ENCODE assay signal across 21 cellular contexts in the genomic region with DNA sequence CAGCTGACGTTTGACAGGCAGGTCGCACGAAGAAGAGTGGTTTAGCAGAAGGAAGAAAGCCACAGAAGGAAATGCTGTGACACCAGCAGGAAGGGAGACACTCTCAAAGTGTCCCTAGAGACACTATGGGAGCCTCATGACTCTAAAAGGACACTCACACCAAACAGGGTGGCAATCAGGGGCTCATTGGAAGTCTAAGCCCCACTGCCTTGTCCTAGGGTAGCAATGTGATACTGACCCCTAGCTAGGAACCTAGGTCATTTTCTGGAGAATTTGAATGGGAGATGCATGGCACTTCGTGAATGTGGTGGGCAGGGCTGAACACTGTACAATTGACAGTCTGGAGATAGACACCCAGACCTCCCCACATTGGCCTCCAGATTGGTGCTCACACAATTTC.
DNase-seq lines count a peak whose midpoint lies in the region; ATAC-seq and TF ChIP-seq lines count a peak whose summit lies in the region.
"Had no signal": no experiment of that assay in that cellular context is flagged by ENCODE, and none has a peak within 500 bp of the region (broad histone marks: within the 10 kb centered on the region; RNA-seq: fewer than 3 reads in every experiment).

No MANE protein-coding gene starts in this region.

- H3K36me3 Mint-ChIP-seq in activated naive CD4-positive, alpha-beta T cell treated with anti-CD3 and anti-CD28 coated beads, Interleukin-2, amount 10 ng/mL, durations not matched to agents 7 days and 5 days = no peaks in the 10 kb centered on the region

- TF ChIP-seq RAD21 in neural cell (conservative IDR thresholded peaks at IDR 0.05) = no peak

- TF ChIP-seq POLR2A in heart left ventricle (IDR thresholded peaks at IDR 0.05) = no peak

- no peak overlapping the region for H3K4me3 Mint-ChIP-seq in activated naive CD4-positive, alpha-beta T cell treated with anti-CD3 and anti-CD28 coated beads, Interleukin-2, amount 10 ng/mL, durations not matched to agents 7 days and 5 days
- H3K4me3 Mint-ChIP-seq: CD4-positive, alpha-beta T cell; T-helper 17 cell had no signal

- no peak overlapping the region for H3K4me2 ChIP-seq in neural cell (ENCODE audit: low read length)

- H3F3A ChIP-seq in neural cell (ENCODE audit: insufficient read depth, low read length, poor library complexity, severe bottlenecking) = no peaks in the 10 kb centered on the region

- whole genome bisulfite sequencing in heart left ventricle, 4 donors = 41 to 58% (median 49%) methylated on average over 4 of the region's 4 CpGs

- H4K20me1 ChIP-seq in neural cell (ENCODE audit: insufficient read depth) = no peaks in the 10 kb centered on the region

- H3K27me3 ChIP-seq in neural cell (ENCODE audit: insufficient read depth, low read depth, low read length) (no peaks in the 10 kb centered on the region), heart left ventricle (peaks cover 0 to 1% (median 0%) of the 10 kb centered on the region in 9 donors)

- ATAC-seq in GM18511 (IDR thresholded peaks at IDR 0.05; ENCODE audit: unreplicated experiment) (peak; percentile 56), heart left ventricle (no peak)
- ATAC-seq: PC-3, T-helper 17 cell had no signal

- no peaks in the 10 kb centered on the region for H3K4me1 ChIP-seq in heart left ventricle

- peak; percentile 58 for TF ChIP-seq EP300 in neural cell (conservative IDR thresholded peaks at IDR 0.05; ENCODE audit: poor library complexity, severe bottlenecking)

- no peaks in the 10 kb centered on the region for H3K9me3 ChIP-seq in neural cell (ENCODE audit: low read length)
- peaks cover 0 to 18% (median 0%) of the 10 kb centered on the region in 12 donors for H3K9me3 ChIP-seq in heart left ventricle

- peak overlapping the region; percentile 27 for H3K9ac ChIP-seq in neural cell (ENCODE audit: low read length)

- TF ChIP-seq CTCF in neural cell (IDR thresholded peaks at IDR 0.05; ENCODE audit: poor library complexity, severe bottlenecking) = peak; percentile 22
- TF ChIP-seq CTCF in heart left ventricle (IDR thresholded peaks at IDR 0.05) = no peak

- no peaks in the 10 kb centered on the region for H3K9me3 Mint-ChIP-seq in activated naive CD4-positive, alpha-beta T cell treated with anti-CD3 and anti-CD28 coated beads, Interleukin-2, amount 10 ng/mL, durations not matched to agents 7 days and 5 days
- H3K9me3 Mint-ChIP-seq: CD4-positive, alpha-beta T cell had no signal

- H3K27me3 Mint-ChIP-seq in activated naive CD4-positive, alpha-beta T cell treated with anti-CD3 and anti-CD28 coated beads, Interleukin-2, amount 10 ng/mL, durations not matched to agents 7 days and 5 days = no peaks in the 10 kb centered on the region
- H3K27me3 Mint-ChIP-seq: T-helper 17 cell had no signal

- H2AFZ ChIP-seq in neural cell (ENCODE audit: low read depth, low read length) = no peak overlapping the region

- H3K9me2 ChIP-seq in neural cell (ENCODE audit: insufficient read depth, low read length) = no peaks in the 10 kb centered on the region

- no peak overlapping the region for H3K27ac Mint-ChIP-seq in activated naive CD4-positive, alpha-beta T cell treated with anti-CD3 and anti-CD28 coated beads, Interleukin-2, amount 10 ng/mL, durations not matched to agents 7 days and 5 days
- H3K27ac Mint-ChIP-seq: CD4-positive, alpha-beta T cell; T-helper 17 cell had no signal

- DNase-seq in NCI-H2107 treated with DMSO at 0.1 percent for 48 hours (lab: John Stamatoyannopoulos, UW; ENCODE audit: unreplicated experiment) (peak; percentile 9), NCI-H2107 (lab: John Stamatoyannopoulos, UW) (no peak), NCI-H82 treated with DMSO at 0.1 percent for 48 hours (lab: John Stamatoyannopoulos, UW; ENCODE audit: unreplicated experiment) (peak; percentile 70), NCI-H1694 treated with DMSO at 0.1 percent for 48 hours (lab: John Stamatoyannopoulos, UW) (no peak), heart left ventricle (no peak)
- DNase-seq in activated naive CD4-positive, alpha-beta T cell treated with anti-CD3 and anti-CD28 coated beads, Interleukin-2, amount 10 ng/mL, durations not matched to agents 7 days and 5 days = no peak
- DNase-seq: CD4-positive, alpha-beta T cell; DMS53; GOT3; HCEC 1CT; NCI-H1092 treated with DMSO at 0.1 percent for 48 hours; NCI-H1436; NCI-H187 treated with DMSO at 0.1 percent for 48 hours; NCI-H446 treated with DMSO at 0.1 percent for 48 hours; PC-3; SW 1271; T-helper 17 cell had no signal

- intact Hi-C loops in heart left ventricle (cut with DNase I) = no loop called here

- no peaks in the 10 kb centered on the region for H3K36me3 ChIP-seq in neural cell (ENCODE audit: insufficient read depth, low read length)
- no peaks in the 10 kb centered on the region for H3K36me3 ChIP-seq in heart left ventricle

- H3K4me1 Mint-ChIP-seq in activated naive CD4-positive, alpha-beta T cell treated with anti-CD3 and anti-CD28 coated beads, Interleukin-2, amount 10 ng/mL, durations not matched to agents 7 days and 5 days = no peaks in the 10 kb centered on the region
- H3K4me1 Mint-ChIP-seq: T-helper 17 cell had no signal

- no peak overlapping the region for H3K4me3 ChIP-seq in neural cell (ENCODE audit: low read length)
- H3K4me3 ChIP-seq in heart left ventricle = no peak overlapping the region

- CTCF ChIA-PET in activated naive CD4-positive, alpha-beta T cell treated with anti-CD3 and anti-CD28 coated beads, Interleukin-2, amount 10 ng/mL, durations not matched to agents 7 days and 5 days (lab: Charles Lee) = no interaction called here

- H3K79me2 ChIP-seq in neural cell (replicated peaks; ENCODE audit: insufficient read depth, low read length) = no peaks in the 10 kb centered on the region

- peak overlapping the region; percentile 82 for H3K27ac ChIP-seq in neural cell (ENCODE audit: low read length)
- H3K27ac ChIP-seq in heart left ventricle = no peak overlapping the region
- H3K27ac ChIP-seq: 22Rv1, HL-60 had no signal

TF ChIP-seq in neural cell, 6 proteins besides CTCF, POLR2A, EP300 and RAD21:
- TF ChIP-seq TAF1 (IDR thresholded peaks at IDR 0.05; ENCODE audit: low read depth) (no peak), EZH2 (IDR thresholded peaks at IDR 0.05; ENCODE audit: borderline replicate concordance, insufficient read depth, low read length, poor library complexity, severe bottlenecking) (no peak), MXI1 (conservative IDR thresholded peaks at IDR 0.05; ENCODE audit: poor library complexity, severe bottlenecking) (no peak), SMC3 (conservative IDR thresholded peaks at IDR 0.05; ENCODE audit: poor library complexity) (no peak), POLR2AphosphoS5 (IDR thresholded peaks at IDR 0.05) (peak; percentile 36)
- TF ChIP-seq, protein P1, sequence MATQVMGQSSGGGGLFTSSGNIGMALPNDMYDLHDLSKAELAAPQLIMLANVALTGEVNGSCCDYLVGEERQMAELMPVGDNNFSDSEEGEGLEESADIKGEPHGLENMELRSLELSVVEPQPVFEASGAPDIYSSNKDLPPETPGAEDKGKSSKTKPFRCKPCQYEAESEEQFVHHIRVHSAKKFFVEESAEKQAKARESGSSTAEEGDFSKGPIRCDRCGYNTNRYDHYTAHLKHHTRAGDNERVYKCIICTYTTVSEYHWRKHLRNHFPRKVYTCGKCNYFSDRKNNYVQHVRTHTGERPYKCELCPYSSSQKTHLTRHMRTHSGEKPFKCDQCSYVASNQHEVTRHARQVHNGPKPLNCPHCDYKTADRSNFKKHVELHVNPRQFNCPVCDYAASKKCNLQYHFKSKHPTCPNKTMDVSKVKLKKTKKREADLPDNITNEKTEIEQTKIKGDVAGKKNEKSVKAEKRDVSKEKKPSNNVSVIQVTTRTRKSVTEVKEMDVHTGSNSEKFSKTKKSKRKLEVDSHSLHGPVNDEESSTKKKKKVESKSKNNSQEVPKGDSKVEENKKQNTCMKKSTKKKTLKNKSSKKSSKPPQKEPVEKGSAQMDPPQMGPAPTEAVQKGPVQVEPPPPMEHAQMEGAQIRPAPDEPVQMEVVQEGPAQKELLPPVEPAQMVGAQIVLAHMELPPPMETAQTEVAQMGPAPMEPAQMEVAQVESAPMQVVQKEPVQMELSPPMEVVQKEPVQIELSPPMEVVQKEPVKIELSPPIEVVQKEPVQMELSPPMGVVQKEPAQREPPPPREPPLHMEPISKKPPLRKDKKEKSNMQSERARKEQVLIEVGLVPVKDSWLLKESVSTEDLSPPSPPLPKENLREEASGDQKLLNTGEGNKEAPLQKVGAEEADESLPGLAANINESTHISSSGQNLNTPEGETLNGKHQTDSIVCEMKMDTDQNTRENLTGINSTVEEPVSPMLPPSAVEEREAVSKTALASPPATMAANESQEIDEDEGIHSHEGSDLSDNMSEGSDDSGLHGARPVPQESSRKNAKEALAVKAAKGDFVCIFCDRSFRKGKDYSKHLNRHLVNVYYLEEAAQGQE (IDR thresholded peaks at IDR 0.05; ENCODE audit: borderline replicate concordance) = no peak

Comparison
In these comparisons a context has a peak if more than half of its experiments do, and no peak if none do; other contexts are left out.
1. DNase-seq: peak in NCI-H2107 treated with DMSO at 0.1 percent for 48 hours (single experiment) and NCI-H82 treated with DMSO at 0.1 percent for 48 hours (single experiment); none in NCI-H2107 (single experiment), NCI-H1694 treated with DMSO at 0.1 percent for 48 hours (single experiment), activated naive CD4-positive, alpha-beta T cell treated with anti-CD3 and anti-CD28 coated beads, Interleukin-2, amount 10 ng/mL, durations not matched to agents 7 days and 5 days (single experiment) and heart left ventricle (0 of 5).